Comparison of ENCODE assay signal across 16 cellular contexts in the genomic region with DNA sequence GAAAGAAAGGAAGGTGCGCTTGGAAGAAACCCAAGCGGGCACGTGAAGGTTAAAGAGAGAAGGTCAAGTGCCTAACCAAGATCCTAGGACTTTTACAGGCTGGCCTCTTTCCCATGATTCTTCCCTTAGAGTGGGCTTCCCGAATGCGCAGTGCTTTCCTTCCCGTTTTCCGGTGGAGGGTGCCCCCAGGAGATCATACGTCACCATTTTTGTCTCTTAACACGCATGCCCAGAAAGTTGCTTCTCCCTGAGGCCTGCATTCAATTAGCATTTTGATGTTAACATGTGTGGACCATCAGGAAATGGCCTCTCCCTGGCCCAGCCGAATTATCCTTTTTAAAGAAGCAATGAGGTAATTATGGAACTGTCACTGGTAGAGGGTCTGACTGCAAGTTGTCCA. TPM values are rescaled to one million over a fixed set of nuclear protein-coding genes. Genes with fewer than 3 reads are reported as not detected.
DNase-seq lines count a peak whose midpoint lies in the region; ATAC-seq and TF ChIP-seq lines count a peak whose summit lies in the region.
"Had no signal": no experiment of that assay in that cellular context is flagged by ENCODE, and none has a peak within 500 bp of the region (broad histone marks: within the 10 kb centered on the region; RNA-seq: fewer than 3 reads in every experiment).

No MANE protein-coding gene starts in this region.

- peaks cover 26% of the 10 kb centered on the region for H3K4me1 Mint-ChIP-seq in T-helper 1 cell treated with Interleukin-12 subunit alpha and Interleukin-12 subunit beta and Interleukin-4 antibody, amounts not matched to agents 30 μg/mL and 1 μg/mL, for 36 hours (ENCODE audit: low read depth)
- H3K4me1 Mint-ChIP-seq in glutamatergic neuron (ENCODE audit: low read depth, unreplicated experiment), result peaks cover 11% of the 10 kb centered on the region

- H3K27ac Mint-ChIP-seq in T-helper 1 cell treated with Interleukin-12 subunit alpha and Interleukin-12 subunit beta and Interleukin-4 antibody, amounts not matched to agents 30 μg/mL and 1 μg/mL, for 36 hours, result no peak overlapping the region
- H3K27ac Mint-ChIP-seq in glutamatergic neuron (ENCODE audit: unreplicated experiment), result peak overlapping the region; percentile 82
- H3K27ac Mint-ChIP-seq: activated T-cell treated with anti-CD3 and anti-CD28 coated beads, Interleukin-2, amount 50 U/mL, for 72 hours had no signal

- H3K4me1 ChIP-seq in Panc1 (ENCODE audit: control insufficient read depth, insufficient read depth, low read length) (peaks cover 25% of the 10 kb centered on the region), tibial nerve (peaks cover 0 to 36% (median 7%) of the 10 kb centered on the region in 4 donors)

- no peaks in the 10 kb centered on the region for H3K9me3 Mint-ChIP-seq in T-helper 1 cell treated with Interleukin-12 subunit alpha and Interleukin-12 subunit beta and Interleukin-4 antibody, amounts not matched to agents 30 μg/mL and 1 μg/mL, for 36 hours
- peaks cover 10% of the 10 kb centered on the region for H3K9me3 Mint-ChIP-seq in glutamatergic neuron (ENCODE audit: unreplicated experiment)
- H3K9me3 Mint-ChIP-seq: activated T-cell treated with anti-CD3 and anti-CD28 coated beads, Interleukin-2, amount 50 U/mL, for 72 hours had no signal

- no peaks in the 10 kb centered on the region for H3K36me3 Mint-ChIP-seq in T-helper 1 cell treated with Interleukin-12 subunit alpha and Interleukin-12 subunit beta and Interleukin-4 antibody, amounts not matched to agents 30 μg/mL and 1 μg/mL, for 36 hours (ENCODE audit: low read depth)
- H3K36me3 Mint-ChIP-seq in glutamatergic neuron (ENCODE audit: unreplicated experiment), result no peaks in the 10 kb centered on the region

- peak overlapping the region; percentile 99 for H3K27ac ChIP-seq in Panc1 (ENCODE audit: low read length)
- H3K27ac ChIP-seq in skin epidermis, result peak overlapping the region in 17 of 21 experiments; percentile 8 to 95 (median 68)
- peak overlapping the region in 2 of 4 donors; percentile 93 to 98 for H3K27ac ChIP-seq in tibial nerve

- no peak for TF ChIP-seq EP300 in tibial nerve (IDR thresholded peaks at IDR 0.05)

- TF ChIP-seq CTCF in Panc1 (IDR thresholded peaks at IDR 0.05) (no peak), glutamatergic neuron (IDR thresholded peaks at IDR 0.05; ENCODE audit: partially characterized antibody, unreplicated experiment) (no peak), tibial nerve (IDR thresholded peaks at IDR 0.05) (no peak)

- ATAC-seq in Panc1, result no peak
- ATAC-seq in HG03521 (IDR thresholded peaks at IDR 0.05; ENCODE audit: unreplicated experiment), result no peak
- ATAC-seq: activated T-cell treated with anti-CD3 and anti-CD28 coated beads, Interleukin-2, amount 50 U/mL, for 72 hours had no signal

- no peaks in the 10 kb centered on the region for H3K27me3 ChIP-seq in Panc1 (ENCODE audit: control insufficient read depth, insufficient read depth, low read length)
- H3K27me3 ChIP-seq in tibial nerve, result no peaks in the 10 kb centered on the region

- in situ Hi-C loops in Panc1 (cut with HindIII; ENCODE audit: low pct_unique_long_range_greater_than_20kb, low sequenced_read_pairs), result no loop called here

- intact Hi-C loops in Panc1 (cut with micrococcal nuclease; ENCODE audit: unreplicated experiment), result no loop called here

- H3K9me3 ChIP-seq in Panc1 (ENCODE audit: control insufficient read depth, insufficient read depth, low read depth, low read length) (no peaks in the 10 kb centered on the region; the same call in 1 of the 2 replicates), tibial nerve (no peaks in the 10 kb centered on the region)

- TF ChIP-seq POLR2A in erythroblast (IDR thresholded peaks at IDR 0.05; ENCODE audit: low read length) (no peak), tibial nerve (IDR thresholded peaks at IDR 0.05) (no peak)

- peak overlapping the region; percentile 8 for H3K4me3 Mint-ChIP-seq in T-helper 1 cell treated with Interleukin-12 subunit alpha and Interleukin-12 subunit beta and Interleukin-4 antibody, amounts not matched to agents 30 μg/mL and 1 μg/mL, for 36 hours
- H3K4me3 Mint-ChIP-seq in glutamatergic neuron (ENCODE audit: unreplicated experiment), result peak overlapping the region; percentile 63
- H3K4me3 Mint-ChIP-seq: activated T-cell treated with anti-CD3 and anti-CD28 coated beads, Interleukin-2, amount 50 U/mL, for 72 hours had no signal

- peaks cover 16% of the 10 kb centered on the region for H3K27me3 Mint-ChIP-seq in T-helper 1 cell treated with Interleukin-12 subunit alpha and Interleukin-12 subunit beta and Interleukin-4 antibody, amounts not matched to agents 30 μg/mL and 1 μg/mL, for 36 hours (ENCODE audit: low read depth)
- H3K27me3 Mint-ChIP-seq in glutamatergic neuron (ENCODE audit: unreplicated experiment), result peaks cover 8% of the 10 kb centered on the region

- H3K36me3 ChIP-seq in Panc1 (ENCODE audit: control insufficient read depth, insufficient read depth, low read length), result no peaks in the 10 kb centered on the region
- H3K36me3 ChIP-seq in tibial nerve, result peaks cover 0 to under 1% (median 0%) of the 10 kb centered on the region in 3 donors

- DNase-seq in T-helper 1 cell (no peak), Panc1 (ENCODE audit: low read depth, low spot score) (no peak), glutamatergic neuron (no peak), erythroblast (lab: John Stamatoyannopoulos, UW) (no peak), tibial nerve (ENCODE audit: low spot score in 2 of 2) (no peak)
- DNase-seq: activated CD4-positive, alpha-beta T cell treated with anti-CD3 and anti-CD28 coated beads for 48 hours; activated T-cell treated with anti-CD3 and anti-CD28 coated beads, Interleukin-2, amount 50 U/mL, for 72 hours; cortex of kidney; GDM1; NCI-H2081 treated with DMSO at 0.1 percent for 48 hours; stimulated activated CD4-positive, alpha-beta T cell treated with anti-CD3 and anti-CD28 coated beads, Interleukin-1b, Interleukin-23, amount 100 ng/mL, for 48 hours; T1000; trophoblast cell had no signal

- CTCF ChIA-PET in Panc1 (lab: Charles Lee), result interaction anchor here (0.7 kb wide), 1 partner anchor 33 kb away, joined by 4 read pairs; no protein-coding TSS in a partner anchor

- BruUV-seq in Panc1 (replicated peaks; lab: Mats Ljungman, UMichigan), result no TSS peak

- 64 to 78% methylated on average over 10 of the region's 10 CpGs for WGBS in tibial nerve, 2 donors

- POLR2A ChIA-PET in Panc1 (lab: Charles Lee), result no interaction called here

- no peak overlapping the region for H3K4me3 ChIP-seq in Panc1 (ENCODE audit: low read depth in 2 of 2, low read length in 2 of 2)
- H3K4me3 ChIP-seq in skin epidermis, result peak overlapping the region in 1 of 7 experiments; percentile 23
- no peak overlapping the region for H3K4me3 ChIP-seq in tibial nerve

RNA-seq across cellular contexts. Expression of gene RUSC2, which starts 1.9 kb away (rescaled TPM):
- total RNA-seq in Panc1 (2021; ENCODE audit: unreplicated experiment), result 49.9 TPM
- polyA plus RNA-seq in Panc1 (2012; ENCODE audit: insufficient read length), result 30.4 TPM
- total RNA-seq in glutamatergic neuron (ENCODE audit: unreplicated experiment), result 84.4 TPM
- 10 to 100 TPM; 28.8 to 39.3 (median 35.4) TPM for total RNA-seq in tibial nerve
